ENCODE assay signal across 8 cellular contexts in the genomic region with DNA sequence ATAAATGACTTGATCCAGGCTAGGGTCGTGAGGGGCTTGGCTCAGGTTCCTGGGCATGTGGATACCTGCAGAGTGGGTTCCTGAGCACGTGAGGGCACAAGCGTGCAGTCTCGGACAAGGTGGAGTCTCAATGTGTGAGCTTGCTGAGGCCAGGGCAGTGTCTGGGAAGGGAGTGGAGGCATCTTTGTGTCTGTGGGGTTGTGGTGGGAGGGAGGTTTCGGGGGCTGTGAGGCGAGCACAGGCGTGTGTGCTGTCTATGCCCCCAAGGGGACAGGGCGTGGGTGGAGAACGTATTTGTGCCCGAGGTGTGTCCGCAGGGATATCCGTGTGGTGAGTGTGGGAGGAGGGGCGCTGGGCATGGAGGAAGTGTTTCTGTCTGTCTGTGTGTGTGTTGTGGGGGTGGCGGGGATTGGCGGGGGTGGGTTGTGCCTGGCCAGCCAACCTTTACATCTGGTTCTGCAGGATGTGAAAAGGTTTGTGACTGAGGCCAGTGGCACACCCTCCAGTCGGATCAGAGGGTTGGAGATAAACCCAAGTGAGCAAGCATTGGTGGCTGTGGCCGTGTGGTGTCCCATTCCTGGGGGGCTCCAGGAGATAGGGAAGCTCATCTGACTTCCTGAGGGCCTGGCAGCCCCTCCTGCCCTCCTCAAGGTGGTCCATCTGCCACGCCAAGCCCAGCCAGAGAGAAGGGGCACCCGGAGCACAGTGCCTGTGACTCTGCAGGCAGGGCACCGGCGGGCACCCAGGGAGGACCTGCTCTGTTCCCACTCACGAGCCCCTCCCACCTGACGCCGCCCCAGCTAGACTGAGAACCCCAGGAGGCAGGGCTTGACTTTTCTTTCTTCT. TPM values are rescaled to one million over a fixed set of nuclear protein-coding genes. Genes with fewer than 3 reads are reported as not detected.
DNase-seq lines count a peak whose midpoint lies in the region; ATAC-seq and TF ChIP-seq lines count a peak whose summit lies in the region.

No MANE protein-coding gene starts in this region.

- H2BK12ac ChIP-seq in trophoblast cell (ENCODE audit: low read length) = peak overlapping the region; percentile 2

- peak overlapping the region; percentile 86 for H3K4me3 Mint-ChIP-seq in CD8-positive, alpha-beta T cell

- WGBS in GM23248 (ENCODE audit: low coverage in 1 of 2, low lambda C conversion rate in 2 of 2, missing lambda C conversion rate in 2 of 2), 2 experiments = 61 to 67% methylated on average over 24 of the region's 24 CpGs
- WGBS in trophoblast cell (ENCODE audit: extremely low coverage, insufficient coverage, insufficient read length) = no CpG with 5 or more reads among the region's 24 CpGs

- no peaks in the 10 kb centered on the region for H3K36me3 ChIP-seq in CD8-positive, alpha-beta T cell (ENCODE audit: insufficient read depth, low read length)
- no peaks in the 10 kb centered on the region for H3K36me3 ChIP-seq in GM23248 (ENCODE audit: low read depth)
- no peaks in the 10 kb centered on the region for H3K36me3 ChIP-seq in RWPE2 (ENCODE audit: low read depth)
- no peaks in the 10 kb centered on the region for H3K36me3 ChIP-seq in trophoblast cell (ENCODE audit: control insufficient read depth in 1 of 2, insufficient read depth in 2 of 2, low read length in 2 of 2)
- H3K36me3 ChIP-seq in WERI-Rb-1 = no peaks in the 10 kb centered on the region

- peak overlapping the region; percentile 3 for H4K91ac ChIP-seq in trophoblast cell (ENCODE audit: low read depth, low read length)

- peak overlapping the region; percentile 48; the same call in 1 of the 2 replicates for H2AFZ ChIP-seq in GM23248
- no peak overlapping the region for H2AFZ ChIP-seq in trophoblast cell (ENCODE audit: insufficient read depth, low read length, poor library complexity)

- H3F3A ChIP-seq in GM23248 (ENCODE audit: insufficient read depth) = no peaks in the 10 kb centered on the region

- H3K18ac ChIP-seq in trophoblast cell (ENCODE audit: low read length) = no peak overlapping the region

- H3K79me1 ChIP-seq in trophoblast cell (ENCODE audit: low read length) = peaks cover 2% of the 10 kb centered on the region

- CTCF ChIA-PET in CD8-positive, alpha-beta T cell (lab: Charles Lee) = interaction anchor here (0.7 to 26.6 kb wide), 20 partner anchors 8 to 222 kb away, joined by 3 to 537 read pairs (median 8); a partner anchor contains a TSS

- H3K14ac ChIP-seq in trophoblast cell (ENCODE audit: low read length) = no peak overlapping the region

- H3K4ac ChIP-seq in trophoblast cell (ENCODE audit: low read depth, low read length) = no peak overlapping the region

- H3K9me3 Mint-ChIP-seq in CD8-positive, alpha-beta T cell = no peaks in the 10 kb centered on the region

- H4K8ac ChIP-seq in trophoblast cell (ENCODE audit: low read depth, low read length) = no peak overlapping the region

- H3K27me3 Mint-ChIP-seq in CD8-positive, alpha-beta T cell (ENCODE audit: low read depth) = no peaks in the 10 kb centered on the region

- H3K79me2 ChIP-seq in GM23248 (ENCODE audit: insufficient read depth) (no peaks in the 10 kb centered on the region), trophoblast cell (ENCODE audit: control insufficient read depth, insufficient read depth, low read length, poor library complexity) (no peaks in the 10 kb centered on the region)

- H3K27ac ChIP-seq in CD8-positive, alpha-beta T cell (ENCODE audit: low read depth, low read length) = peak overlapping the region; percentile 47
- H3K27ac ChIP-seq in GM23248 = no peak overlapping the region
- H3K27ac ChIP-seq in RWPE2 (ENCODE audit: poor library complexity, severe bottlenecking) = peak overlapping the region; percentile 86
- H3K27ac ChIP-seq in epithelial cell of prostate = peak overlapping the region; percentile 90
- no peak overlapping the region for H3K27ac ChIP-seq in trophoblast cell (ENCODE audit: low read depth, low read length)
- H3K27ac ChIP-seq in WERI-Rb-1 = no peak overlapping the region

- no peaks in the 10 kb centered on the region for H3K27me3 ChIP-seq in CD8-positive, alpha-beta T cell (ENCODE audit: insufficient read depth, low read length)
- H3K27me3 ChIP-seq in GM23248 (replicated peaks; ENCODE audit: insufficient read depth) (no peaks in the 10 kb centered on the region), RWPE2 (ENCODE audit: insufficient read depth, poor library complexity, severe bottlenecking) (no peaks in the 10 kb centered on the region), trophoblast cell (ENCODE audit: insufficient read depth, low read length) (no peaks in the 10 kb centered on the region), WERI-Rb-1 (ENCODE audit: insufficient read depth, low read depth, severe bottlenecking) (no peaks in the 10 kb centered on the region)

- ATAC-seq in CD8-positive, alpha-beta T cell = peak; percentile 26
- peak; percentile 63 for ATAC-seq in RWPE2 (ENCODE audit: low read depth)

- in situ Hi-C loops in GM23248 (cut with MboI) = no loop called here

- H3K9ac ChIP-seq in GM23248 (peak overlapping the region; percentile 36; the same call in 1 of the 2 replicates), trophoblast cell (ENCODE audit: low read length) (no peak overlapping the region)

- intact Hi-C loops in CD8-positive, alpha-beta T cell (cut with DNase I, micrococcal nuclease) = loop anchor here in 1 of 2 experiments (1.0 kb wide), 1 partner anchor 32 kb away; no protein-coding TSS in a partner anchor

- no peaks in the 10 kb centered on the region for H4K20me1 ChIP-seq in GM23248 (ENCODE audit: insufficient read depth)

- peak overlapping the region; percentile 27 for H3K4me3 ChIP-seq in CD8-positive, alpha-beta T cell (ENCODE audit: low read depth, low read length)
- H3K4me3 ChIP-seq in GM23248 = no peak overlapping the region
- no peak overlapping the region for H3K4me3 ChIP-seq in RWPE2 (ENCODE audit: severe bottlenecking)
- no peak overlapping the region for H3K4me3 ChIP-seq in trophoblast cell (ENCODE audit: low read depth, low read length)
- H3K4me3 ChIP-seq in WERI-Rb-1 (ENCODE audit: low read depth, low read length) = no peak overlapping the region

- H3K9me3 ChIP-seq in CD8-positive, alpha-beta T cell (ENCODE audit: low read length) = no peaks in the 10 kb centered on the region
- H3K9me3 ChIP-seq in GM23248 (ENCODE audit: low read depth) (no peaks in the 10 kb centered on the region), RWPE2 (ENCODE audit: severe bottlenecking) (no peaks in the 10 kb centered on the region), trophoblast cell (ENCODE audit: insufficient read depth, low read depth, low read length) (peaks cover 2% of the 10 kb centered on the region), WERI-Rb-1 (ENCODE audit: severe bottlenecking) (peaks cover 10% of the 10 kb centered on the region)

- DNase-seq in CD8-positive, alpha-beta T cell = peak in 5 of 7 experiments; percentile 35 to 74 (median 56)
- DNase-seq in GM23248 = no peak
- DNase-seq in RWPE2 (ENCODE audit: low spot score) = no peak
- DNase-seq in epithelial cell of prostate (ENCODE audit: low read depth, low spot score) = peak; percentile 41
- DNase-seq in trophoblast cell = no peak
- DNase-seq in WERI-Rb-1 = no peak
- DNase-seq in foreskin melanocyte = no peak
- DNase-seq in mesenteric fat pad (ENCODE audit: low spot score) = no peak

- H3K27ac Mint-ChIP-seq in CD8-positive, alpha-beta T cell = peak overlapping the region; percentile 99

- H3K4me2 ChIP-seq in GM23248 (ENCODE audit: unreplicated experiment) (no peak overlapping the region), trophoblast cell (ENCODE audit: low read length) (no peak overlapping the region)

- H3K4me1 ChIP-seq in CD8-positive, alpha-beta T cell (ENCODE audit: insufficient read depth, low read length) = peaks cover 64% of the 10 kb centered on the region
- H3K4me1 ChIP-seq in GM23248 (ENCODE audit: insufficient read depth) (peaks cover 9% of the 10 kb centered on the region), RWPE2 (ENCODE audit: insufficient read depth, poor library complexity, severe bottlenecking) (peaks cover 20% of the 10 kb centered on the region), trophoblast cell (ENCODE audit: control insufficient read depth in 1 of 2, insufficient read depth in 2 of 2, low read length in 2 of 2) (peaks cover 4 to 12% of the 10 kb centered on the region in 2 experiments)

- no peak for TF ChIP-seq CTCF in CD8-positive, alpha-beta T cell (IDR thresholded peaks at IDR 0.05)
- TF ChIP-seq CTCF in RWPE2 (IDR thresholded peaks at IDR 0.05; ENCODE audit: poor library complexity, severe bottlenecking) = no peak
- TF ChIP-seq CTCF in WERI-Rb-1 (IDR thresholded peaks at IDR 0.05; ENCODE audit: low read depth, low read length) = no peak

- peak overlapping the region; percentile 53 for H2AK5ac ChIP-seq in trophoblast cell (ENCODE audit: low read length)

- no peaks in the 10 kb centered on the region for H3K9me2 ChIP-seq in GM23248 (ENCODE audit: insufficient read depth)

- H3K36me3 Mint-ChIP-seq in CD8-positive, alpha-beta T cell = no peaks in the 10 kb centered on the region

- H2BK120ac ChIP-seq in trophoblast cell (ENCODE audit: insufficient read depth, low read length, poor library complexity) = no peak overlapping the region

- H2BK5ac ChIP-seq in trophoblast cell (ENCODE audit: low read depth, low read length, poor library complexity) = no peak overlapping the region

- peaks cover 79% of the 10 kb centered on the region for H3K4me1 Mint-ChIP-seq in CD8-positive, alpha-beta T cell (ENCODE audit: low read depth)

- H4K12ac ChIP-seq in trophoblast cell (ENCODE audit: low read depth, low read length) = no peak overlapping the region

- POLR2A ChIA-PET in CD8-positive, alpha-beta T cell (lab: Charles Lee) = interaction anchor here (0.7 to 28.3 kb wide), 9 partner anchors 8 to 103 kb away, joined by 3 to 828 read pairs (median 5); a partner anchor contains a TSS

- H3K23ac ChIP-seq in trophoblast cell (ENCODE audit: low read length) = no peak overlapping the region

RNA-seq across cellular contexts. Expression of a gene that starts 57.1 kb away (rescaled TPM):
- total RNA-seq in CD8-positive, alpha-beta T cell = 1,000 to 10,000 TPM; 1,270 to 1,311 TPM
- 13.8 and 14.4 TPM in 2 replicates for total RNA-seq in GM23248 (2014; rRNA removed; shearing (Covaris generic))
- polyA plus RNA-seq in GM23248 (2016; fragmentation: Nextera tagmentation; extraction: Ambion mirVana) = 71.7 and 78.2 TPM in 2 replicates
- 62.0 and 65.7 TPM in 2 replicates for polyA plus RNA-seq in trophoblast cell (2013)
- 237 TPM for total RNA-seq in mesenteric fat pad

Comparison
In these comparisons a context has a peak if more than half of its experiments do, and no peak if none do; other contexts are left out.
1. DNase-seq: peak in CD8-positive, alpha-beta T cell (5 of 7) and epithelial cell of prostate (single experiment); none in GM23248 (single experiment), RWPE2 (single experiment), trophoblast cell (0 of 2), WERI-Rb-1 (single experiment), foreskin melanocyte (single experiment) and mesenteric fat pad (single experiment).
2. H3K27ac ChIP-seq: peak in CD8-positive, alpha-beta T cell (single experiment), RWPE2 (single experiment) and epithelial cell of prostate (single experiment); none in GM23248 (single experiment), trophoblast cell (single experiment) and WERI-Rb-1 (single experiment).
3. RNA of a gene that starts 57.1 kb away (total RNA-seq): 1,270 to 1,311 TPM in CD8-positive, alpha-beta T cell and 237 TPM in mesenteric fat pad (single experiment); 13.8 to 14.4 TPM in GM23248; every median in the first group is over 10 times any median in the second.